In genomic region chr12:42338280-42338679, GRCh38 we compare ENCODE assay signal across 2 cellular contexts.
TF ChIP-seq lines count a peak whose summit lies in the region.

No MANE protein-coding gene starts in this region.

TF ChIP-seq in HepG2, 621 proteins besides CTCF, POLR2A, EP300 and RAD21:
- TF ChIP-seq NBN (conservative IDR thresholded peaks at IDR 0.05), result no peak
- no peak for TF ChIP-seq SIX4 (CRISPR knock-in tag; IDR thresholded peaks at IDR 0.05)
- no peak for TF ChIP-seq ZNF556 (CRISPR knock-in tag; IDR thresholded peaks at IDR 0.05; ENCODE audit: borderline replicate concordance)

TF ChIP-seq in endothelial cell of umbilical vein, 7 proteins besides CTCF, POLR2A, EP300 and RAD21:
- TF ChIP-seq JUN (IDR thresholded peaks at IDR 0.05; ENCODE audit: borderline replicate concordance, insufficient read depth, insufficient read length, low read depth) (no peak), GATA2 (IDR thresholded peaks at IDR 0.05; ENCODE audit: insufficient read depth, insufficient read length, low read depth, low read length) (no peak), POLR2AphosphoS5 (IDR thresholded peaks at IDR 0.05; ENCODE audit: insufficient read depth, low read depth, low read length) (no peak), EZH2 (IDR thresholded peaks at IDR 0.05; ENCODE audit: borderline replicate concordance, low read depth, low read length, severe bottlenecking) (no peak), MYC (IDR thresholded peaks at IDR 0.05; ENCODE audit: low read depth, low read length) (no peak), FOS (IDR thresholded peaks at IDR 0.05; ENCODE audit: borderline replicate concordance, insufficient read depth, low read length) (no peak), MAX (IDR thresholded peaks at IDR 0.05; ENCODE audit: insufficient read depth, insufficient read length) (no peak)
